In the genomic region with DNA sequence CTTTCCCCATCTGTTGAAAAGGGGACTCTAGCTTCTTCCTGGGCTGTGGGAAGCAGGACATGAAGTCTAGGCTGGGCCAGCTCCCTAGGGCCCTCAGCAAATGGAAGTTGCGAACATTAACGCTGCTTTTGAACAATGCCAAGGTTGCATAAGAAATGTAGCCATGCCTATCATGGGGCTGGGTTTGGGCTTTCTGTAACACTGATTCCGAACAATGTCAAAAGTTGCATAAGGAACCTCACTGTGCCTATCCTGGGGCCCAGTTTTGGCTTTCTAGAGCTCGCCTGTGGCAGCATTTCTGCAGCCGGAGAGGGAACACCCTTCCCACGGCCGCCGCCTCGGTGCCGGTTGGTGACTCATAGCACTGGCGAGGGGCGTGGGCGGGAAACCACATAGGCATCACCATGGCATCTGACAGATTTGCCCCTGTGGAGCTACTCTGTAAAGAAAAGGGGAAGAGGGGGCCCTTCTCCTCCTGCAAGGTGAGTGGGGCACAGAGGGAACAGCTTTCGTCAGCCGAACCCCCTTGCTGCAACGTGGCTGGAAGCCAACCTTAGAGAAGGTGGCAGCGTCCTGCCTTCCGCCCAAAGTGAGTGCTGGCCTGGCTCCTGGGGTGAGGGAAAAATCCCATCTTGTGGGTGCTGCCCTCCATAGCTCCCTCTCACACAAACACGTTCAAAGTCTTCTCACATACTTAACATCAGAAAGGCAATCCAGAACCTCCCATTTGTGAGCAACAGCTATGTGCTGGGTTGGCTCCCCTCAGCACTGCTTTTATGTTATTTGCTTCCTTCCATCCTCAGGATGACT, we compare ENCODE assay signal across 2 cellular contexts.
TF ChIP-seq lines count a peak whose summit lies in the region.

No MANE protein-coding gene starts in this region.

TF ChIP-seq in SK-N-SH treated with all-trans-retinoic acid at 6 μM for 48 hours, 23 proteins besides CTCF, POLR2A, EP300 and RAD21 (continued from another document):
- TF ChIP-seq, protein P1, sequence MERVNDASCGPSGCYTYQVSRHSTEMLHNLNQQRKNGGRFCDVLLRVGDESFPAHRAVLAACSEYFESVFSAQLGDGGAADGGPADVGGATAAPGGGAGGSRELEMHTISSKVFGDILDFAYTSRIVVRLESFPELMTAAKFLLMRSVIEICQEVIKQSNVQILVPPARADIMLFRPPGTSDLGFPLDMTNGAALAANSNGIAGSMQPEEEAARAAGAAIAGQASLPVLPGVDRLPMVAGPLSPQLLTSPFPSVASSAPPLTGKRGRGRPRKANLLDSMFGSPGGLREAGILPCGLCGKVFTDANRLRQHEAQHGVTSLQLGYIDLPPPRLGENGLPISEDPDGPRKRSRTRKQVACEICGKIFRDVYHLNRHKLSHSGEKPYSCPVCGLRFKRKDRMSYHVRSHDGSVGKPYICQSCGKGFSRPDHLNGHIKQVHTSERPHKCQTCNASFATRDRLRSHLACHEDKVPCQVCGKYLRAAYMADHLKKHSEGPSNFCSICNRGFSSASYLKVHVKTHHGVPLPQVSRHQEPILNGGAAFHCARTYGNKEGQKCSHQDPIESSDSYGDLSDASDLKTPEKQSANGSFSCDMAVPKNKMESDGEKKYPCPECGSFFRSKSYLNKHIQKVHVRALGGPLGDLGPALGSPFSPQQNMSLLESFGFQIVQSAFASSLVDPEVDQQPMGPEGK (CRISPR knock-in tag; IDR thresholded peaks at IDR 0.05; ENCODE audit: borderline replicate concordance), result no peak
- TF ChIP-seq ZNF70 (CRISPR knock-in tag; IDR thresholded peaks at IDR 0.05) (no peak), ESRRG (CRISPR knock-in tag; IDR thresholded peaks at IDR 0.05) (no peak), PPARA (CRISPR knock-in tag; IDR thresholded peaks at IDR 0.05; ENCODE audit: borderline replicate concordance) (no peak), ARNTL (CRISPR knock-in tag; IDR thresholded peaks at IDR 0.05; ENCODE audit: borderline replicate concordance, low read depth) (no peak), ISL1 (CRISPR knock-in tag; IDR thresholded peaks at IDR 0.05) (no peak), ZNF565 (CRISPR knock-in tag; conservative IDR thresholded peaks at IDR 0.05; ENCODE audit: low read depth) (no peak), ZC3H10 (CRISPR knock-in tag; IDR thresholded peaks at IDR 0.05) (no peak), ZFP3 (CRISPR knock-in tag; IDR thresholded peaks at IDR 0.05) (no peak), TCF4 (CRISPR knock-in tag; IDR thresholded peaks at IDR 0.05; ENCODE audit: borderline replicate concordance) (no peak), SNAI2 (CRISPR knock-in tag; IDR thresholded peaks at IDR 0.05) (no peak), CSDC2 (CRISPR knock-in tag; IDR thresholded peaks at IDR 0.05) (no peak), TOX (CRISPR knock-in tag; IDR thresholded peaks at IDR 0.05; ENCODE audit: borderline replicate concordance) (no peak)
- TF ChIP-seq, protein P2, sequence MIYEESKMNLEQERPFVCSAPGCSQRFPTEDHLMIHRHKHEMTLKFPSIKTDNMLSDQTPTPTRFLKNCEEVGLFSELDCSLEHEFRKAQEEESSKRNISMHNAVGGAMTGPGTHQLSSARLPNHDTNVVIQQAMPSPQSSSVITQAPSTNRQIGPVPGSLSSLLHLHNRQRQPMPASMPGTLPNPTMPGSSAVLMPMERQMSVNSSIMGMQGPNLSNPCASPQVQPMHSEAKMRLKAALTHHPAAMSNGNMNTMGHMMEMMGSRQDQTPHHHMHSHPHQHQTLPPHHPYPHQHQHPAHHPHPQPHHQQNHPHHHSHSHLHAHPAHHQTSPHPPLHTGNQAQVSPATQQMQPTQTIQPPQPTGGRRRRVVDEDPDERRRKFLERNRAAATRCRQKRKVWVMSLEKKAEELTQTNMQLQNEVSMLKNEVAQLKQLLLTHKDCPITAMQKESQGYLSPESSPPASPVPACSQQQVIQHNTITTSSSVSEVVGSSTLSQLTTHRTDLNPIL (CRISPR knock-in tag; IDR thresholded peaks at IDR 0.05; ENCODE audit: low read depth), result no peak
- TF ChIP-seq, protein P3, sequence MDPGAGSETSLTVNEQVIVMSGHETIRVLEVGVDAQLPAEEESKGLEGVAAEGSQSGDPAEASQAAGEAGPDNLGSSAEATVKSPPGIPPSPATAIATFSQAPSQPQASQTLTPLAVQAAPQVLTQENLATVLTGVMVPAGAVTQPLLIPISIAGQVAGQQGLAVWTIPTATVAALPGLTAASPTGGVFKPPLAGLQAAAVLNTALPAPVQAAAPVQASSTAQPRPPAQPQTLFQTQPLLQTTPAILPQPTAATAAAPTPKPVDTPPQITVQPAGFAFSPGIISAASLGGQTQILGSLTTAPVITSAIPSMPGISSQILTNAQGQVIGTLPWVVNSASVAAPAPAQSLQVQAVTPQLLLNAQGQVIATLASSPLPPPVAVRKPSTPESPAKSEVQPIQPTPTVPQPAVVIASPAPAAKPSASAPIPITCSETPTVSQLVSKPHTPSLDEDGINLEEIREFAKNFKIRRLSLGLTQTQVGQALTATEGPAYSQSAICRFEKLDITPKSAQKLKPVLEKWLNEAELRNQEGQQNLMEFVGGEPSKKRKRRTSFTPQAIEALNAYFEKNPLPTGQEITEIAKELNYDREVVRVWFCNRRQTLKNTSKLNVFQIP (CRISPR knock-in tag; IDR thresholded peaks at IDR 0.05; ENCODE audit: borderline replicate concordance, low read depth), result no peak
- TF ChIP-seq, protein P4, sequence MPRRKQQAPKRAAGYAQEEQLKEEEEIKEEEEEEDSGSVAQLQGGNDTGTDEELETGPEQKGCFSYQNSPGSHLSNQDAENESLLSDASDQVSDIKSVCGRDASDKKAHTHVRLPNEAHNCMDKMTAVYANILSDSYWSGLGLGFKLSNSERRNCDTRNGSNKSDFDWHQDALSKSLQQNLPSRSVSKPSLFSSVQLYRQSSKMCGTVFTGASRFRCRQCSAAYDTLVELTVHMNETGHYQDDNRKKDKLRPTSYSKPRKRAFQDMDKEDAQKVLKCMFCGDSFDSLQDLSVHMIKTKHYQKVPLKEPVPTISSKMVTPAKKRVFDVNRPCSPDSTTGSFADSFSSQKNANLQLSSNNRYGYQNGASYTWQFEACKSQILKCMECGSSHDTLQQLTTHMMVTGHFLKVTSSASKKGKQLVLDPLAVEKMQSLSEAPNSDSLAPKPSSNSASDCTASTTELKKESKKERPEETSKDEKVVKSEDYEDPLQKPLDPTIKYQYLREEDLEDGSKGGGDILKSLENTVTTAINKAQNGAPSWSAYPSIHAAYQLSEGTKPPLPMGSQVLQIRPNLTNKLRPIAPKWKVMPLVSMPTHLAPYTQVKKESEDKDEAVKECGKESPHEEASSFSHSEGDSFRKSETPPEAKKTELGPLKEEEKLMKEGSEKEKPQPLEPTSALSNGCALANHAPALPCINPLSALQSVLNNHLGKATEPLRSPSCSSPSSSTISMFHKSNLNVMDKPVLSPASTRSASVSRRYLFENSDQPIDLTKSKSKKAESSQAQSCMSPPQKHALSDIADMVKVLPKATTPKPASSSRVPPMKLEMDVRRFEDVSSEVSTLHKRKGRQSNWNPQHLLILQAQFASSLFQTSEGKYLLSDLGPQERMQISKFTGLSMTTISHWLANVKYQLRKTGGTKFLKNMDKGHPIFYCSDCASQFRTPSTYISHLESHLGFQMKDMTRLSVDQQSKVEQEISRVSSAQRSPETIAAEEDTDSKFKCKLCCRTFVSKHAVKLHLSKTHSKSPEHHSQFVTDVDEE (CRISPR knock-in tag; IDR thresholded peaks at IDR 0.05), result no peak

TF ChIP-seq in SK-N-SH, 30 proteins besides CTCF, POLR2A, EP300 and RAD21 (continued from another document):
- TF ChIP-seq, protein P5, sequence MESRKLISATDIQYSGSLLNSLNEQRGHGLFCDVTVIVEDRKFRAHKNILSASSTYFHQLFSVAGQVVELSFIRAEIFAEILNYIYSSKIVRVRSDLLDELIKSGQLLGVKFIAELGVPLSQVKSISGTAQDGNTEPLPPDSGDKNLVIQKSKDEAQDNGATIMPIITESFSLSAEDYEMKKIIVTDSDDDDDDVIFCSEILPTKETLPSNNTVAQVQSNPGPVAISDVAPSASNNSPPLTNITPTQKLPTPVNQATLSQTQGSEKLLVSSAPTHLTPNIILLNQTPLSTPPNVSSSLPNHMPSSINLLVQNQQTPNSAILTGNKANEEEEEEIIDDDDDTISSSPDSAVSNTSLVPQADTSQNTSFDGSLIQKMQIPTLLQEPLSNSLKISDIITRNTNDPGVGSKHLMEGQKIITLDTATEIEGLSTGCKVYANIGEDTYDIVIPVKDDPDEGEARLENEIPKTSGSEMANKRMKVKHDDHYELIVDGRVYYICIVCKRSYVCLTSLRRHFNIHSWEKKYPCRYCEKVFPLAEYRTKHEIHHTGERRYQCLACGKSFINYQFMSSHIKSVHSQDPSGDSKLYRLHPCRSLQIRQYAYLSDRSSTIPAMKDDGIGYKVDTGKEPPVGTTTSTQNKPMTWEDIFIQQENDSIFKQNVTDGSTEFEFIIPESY (IDR thresholded peaks at IDR 0.05; ENCODE audit: borderline replicate concordance, low read depth), result no peak
- no peak for TF ChIP-seq GABPA (IDR thresholded peaks at IDR 0.05; ENCODE audit: low read depth)
- TF ChIP-seq POLR2AphosphoS5 (IDR thresholded peaks at IDR 0.05; ENCODE audit: low read depth, low read length), result no peak
- no peak for TF ChIP-seq YY1 (IDR thresholded peaks at IDR 0.05; ENCODE audit: low read depth)
